ENCODE assay signal across 1 cellular context in the genomic region with DNA sequence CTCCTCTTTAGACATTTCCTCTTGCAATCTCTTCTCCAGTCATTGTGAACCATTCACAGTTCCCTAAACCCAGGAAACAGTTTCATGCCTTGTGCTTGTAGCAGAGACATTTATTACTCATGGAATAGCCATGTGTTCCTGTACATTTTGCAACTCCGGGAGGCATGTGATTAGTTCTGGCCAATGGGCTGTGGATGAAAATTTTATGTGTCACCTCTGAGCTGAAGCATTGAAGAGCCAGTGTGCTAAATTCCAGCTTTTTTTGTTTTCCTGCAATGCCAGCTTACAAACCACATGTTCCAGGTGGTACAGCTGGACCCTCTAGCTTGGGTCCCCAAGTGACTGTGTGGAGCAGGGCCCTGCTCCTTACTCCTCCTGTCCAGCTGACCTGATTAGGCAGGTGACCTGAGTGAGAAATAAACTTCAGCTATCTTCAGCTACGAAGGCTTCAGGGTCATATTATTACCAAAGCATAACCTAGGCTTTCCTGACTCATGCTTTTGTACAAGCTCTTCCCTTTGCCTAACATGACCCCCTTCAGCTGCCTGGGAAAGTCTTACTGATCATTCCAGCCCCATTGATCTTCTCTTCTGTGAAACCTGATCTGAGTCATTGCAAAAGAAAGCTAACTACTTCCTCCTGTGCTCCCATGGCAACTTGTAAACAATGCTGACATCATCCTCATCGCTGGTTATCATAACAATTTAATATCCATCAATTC.
A peak's percentile ranks its signal among the peaks of the same experiment; 100 is the strongest.
TF ChIP-seq lines count a peak whose summit lies in the region.

No MANE protein-coding gene starts in this region.

TF ChIP-seq in HepG2, 621 proteins besides CTCF, POLR2A, EP300 and RAD21 (continued from another document and continues in another):
- TF ChIP-seq, protein P1, sequence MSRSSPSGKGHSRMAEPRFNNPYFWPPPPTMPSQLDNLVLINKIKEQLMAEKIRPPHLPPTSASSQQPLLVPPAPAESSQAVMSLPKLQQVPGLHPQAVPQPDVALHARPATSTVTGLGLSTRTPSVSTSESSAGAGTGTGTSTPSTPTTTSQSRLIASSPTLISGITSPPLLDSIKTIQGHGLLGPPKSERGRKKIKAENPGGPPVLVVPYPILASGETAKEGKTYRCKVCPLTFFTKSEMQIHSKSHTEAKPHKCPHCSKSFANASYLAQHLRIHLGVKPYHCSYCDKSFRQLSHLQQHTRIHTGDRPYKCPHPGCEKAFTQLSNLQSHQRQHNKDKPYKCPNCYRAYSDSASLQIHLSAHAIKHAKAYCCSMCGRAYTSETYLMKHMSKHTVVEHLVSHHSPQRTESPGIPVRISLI (CRISPR knock-in tag; IDR thresholded peaks at IDR 0.05; ENCODE audit: borderline replicate concordance): no peak
- TF ChIP-seq ATM (IDR thresholded peaks at IDR 0.05; ENCODE audit: borderline replicate concordance) (no peak), ZEB1 (IDR thresholded peaks at IDR 0.05; ENCODE audit: insufficient replicate concordance, low read depth) (no peak), ZNF484 (CRISPR knock-in tag; IDR thresholded peaks at IDR 0.05; ENCODE audit: borderline replicate concordance, low read depth) (no peak), DMAP1 (CRISPR knock-in tag; IDR thresholded peaks at IDR 0.05) (no peak), NFE2L2 (IDR thresholded peaks at IDR 0.05; ENCODE audit: low read length) (peak; percentile 72; the same call in 1 of the 2 replicates), ZNF713 (CRISPR knock-in tag; IDR thresholded peaks at IDR 0.05) (no peak), ZFP82 (CRISPR knock-in tag; IDR thresholded peaks at IDR 0.05; ENCODE audit: borderline replicate concordance) (no peak), RXRB (CRISPR knock-in tag; IDR thresholded peaks at IDR 0.05; ENCODE audit: borderline replicate concordance) (peak; percentile 99), FOXP1 (IDR thresholded peaks at IDR 0.05) (peak; percentile 20; the same call in 1 of the 2 replicates), FOXP1 (CRISPR knock-in tag; IDR thresholded peaks at IDR 0.05) (peak; percentile 69), SCMH1 (CRISPR knock-in tag; IDR thresholded peaks at IDR 0.05; ENCODE audit: borderline replicate concordance) (no peak), TEAD2 (CRISPR knock-in tag; IDR thresholded peaks at IDR 0.05) (no peak), ZSCAN20 (CRISPR knock-in tag; IDR thresholded peaks at IDR 0.05; ENCODE audit: borderline replicate concordance) (no peak), ZBTB42 (CRISPR knock-in tag; IDR thresholded peaks at IDR 0.05) (no peak), PLRG1 (conservative IDR thresholded peaks at IDR 0.05) (no peak), NFIC (IDR thresholded peaks at IDR 0.05; ENCODE audit: low read length) (peak; percentile 91; the same call in 1 of the 2 replicates), MAZ (IDR thresholded peaks at IDR 0.05; ENCODE audit: borderline replicate concordance, low read depth, low read length) (no peak), MAZ (CRISPR knock-in tag; IDR thresholded peaks at IDR 0.05; ENCODE audit: low read depth) (no peak; the same call in 1 of the 2 replicates), SYNCRIP (IDR thresholded peaks at IDR 0.05; ENCODE audit: insufficient read depth, low read depth, low read length) (no peak), ZNF761 (CRISPR knock-in tag; conservative IDR thresholded peaks at IDR 0.05) (no peak), NCOA5 (CRISPR knock-in tag; IDR thresholded peaks at IDR 0.05) (no peak), MBD4 (IDR thresholded peaks at IDR 0.05; ENCODE audit: borderline replicate concordance, low read length) (peak; percentile 74; the same call in 1 of the 2 replicates), POGZ (CRISPR knock-in tag; IDR thresholded peaks at IDR 0.05) (peak; percentile 67), ZNF768 (CRISPR knock-in tag; IDR thresholded peaks at IDR 0.05) (no peak), SP5 (CRISPR knock-in tag; IDR thresholded peaks at IDR 0.05; ENCODE audit: borderline replicate concordance, low read depth) (peak; percentile 55; the same call in 1 of the 2 replicates), ZNF256 (CRISPR knock-in tag; conservative IDR thresholded peaks at IDR 0.05) (no peak), ZNF33A (CRISPR knock-in tag; IDR thresholded peaks at IDR 0.05; ENCODE audit: borderline replicate concordance) (no peak), HDAC2 (CRISPR knock-in tag; IDR thresholded peaks at IDR 0.05) (peak; percentile 87), ZNF12 (CRISPR knock-in tag; IDR thresholded peaks at IDR 0.05) (no peak), NCOA1 (CRISPR knock-in tag; IDR thresholded peaks at IDR 0.05) (peak; percentile 91; the same call in 1 of the 2 replicates), ZNF7 (CRISPR knock-in tag; IDR thresholded peaks at IDR 0.05) (no peak), ZNF350 (CRISPR knock-in tag; IDR thresholded peaks at IDR 0.05; ENCODE audit: borderline replicate concordance, low read depth) (peak; percentile 68)
- TF ChIP-seq, protein P2, sequence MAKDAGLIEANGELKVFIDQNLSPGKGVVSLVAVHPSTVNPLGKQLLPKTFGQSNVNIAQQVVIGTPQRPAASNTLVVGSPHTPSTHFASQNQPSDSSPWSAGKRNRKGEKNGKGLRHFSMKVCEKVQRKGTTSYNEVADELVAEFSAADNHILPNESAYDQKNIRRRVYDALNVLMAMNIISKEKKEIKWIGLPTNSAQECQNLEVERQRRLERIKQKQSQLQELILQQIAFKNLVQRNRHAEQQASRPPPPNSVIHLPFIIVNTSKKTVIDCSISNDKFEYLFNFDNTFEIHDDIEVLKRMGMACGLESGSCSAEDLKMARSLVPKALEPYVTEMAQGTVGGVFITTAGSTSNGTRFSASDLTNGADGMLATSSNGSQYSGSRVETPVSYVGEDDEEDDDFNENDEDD (CRISPR knock-in tag; IDR thresholded peaks at IDR 0.05; ENCODE audit: borderline replicate concordance): no peak; the same call in 1 of the 2 replicates
- TF ChIP-seq, protein P3, sequence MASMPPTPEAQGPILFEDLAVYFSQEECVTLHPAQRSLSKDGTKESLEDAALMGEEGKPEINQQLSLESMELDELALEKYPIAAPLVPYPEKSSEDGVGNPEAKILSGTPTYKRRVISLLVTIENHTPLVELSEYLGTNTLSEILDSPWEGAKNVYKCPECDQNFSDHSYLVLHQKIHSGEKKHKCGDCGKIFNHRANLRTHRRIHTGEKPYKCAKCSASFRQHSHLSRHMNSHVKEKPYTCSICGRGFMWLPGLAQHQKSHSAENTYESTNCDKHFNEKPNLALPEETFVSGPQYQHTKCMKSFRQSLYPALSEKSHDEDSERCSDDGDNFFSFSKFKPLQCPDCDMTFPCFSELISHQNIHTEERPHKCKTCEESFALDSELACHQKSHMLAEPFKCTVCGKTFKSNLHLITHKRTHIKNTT (CRISPR knock-in tag; IDR thresholded peaks at IDR 0.05): no peak
- TF ChIP-seq, protein P4, sequence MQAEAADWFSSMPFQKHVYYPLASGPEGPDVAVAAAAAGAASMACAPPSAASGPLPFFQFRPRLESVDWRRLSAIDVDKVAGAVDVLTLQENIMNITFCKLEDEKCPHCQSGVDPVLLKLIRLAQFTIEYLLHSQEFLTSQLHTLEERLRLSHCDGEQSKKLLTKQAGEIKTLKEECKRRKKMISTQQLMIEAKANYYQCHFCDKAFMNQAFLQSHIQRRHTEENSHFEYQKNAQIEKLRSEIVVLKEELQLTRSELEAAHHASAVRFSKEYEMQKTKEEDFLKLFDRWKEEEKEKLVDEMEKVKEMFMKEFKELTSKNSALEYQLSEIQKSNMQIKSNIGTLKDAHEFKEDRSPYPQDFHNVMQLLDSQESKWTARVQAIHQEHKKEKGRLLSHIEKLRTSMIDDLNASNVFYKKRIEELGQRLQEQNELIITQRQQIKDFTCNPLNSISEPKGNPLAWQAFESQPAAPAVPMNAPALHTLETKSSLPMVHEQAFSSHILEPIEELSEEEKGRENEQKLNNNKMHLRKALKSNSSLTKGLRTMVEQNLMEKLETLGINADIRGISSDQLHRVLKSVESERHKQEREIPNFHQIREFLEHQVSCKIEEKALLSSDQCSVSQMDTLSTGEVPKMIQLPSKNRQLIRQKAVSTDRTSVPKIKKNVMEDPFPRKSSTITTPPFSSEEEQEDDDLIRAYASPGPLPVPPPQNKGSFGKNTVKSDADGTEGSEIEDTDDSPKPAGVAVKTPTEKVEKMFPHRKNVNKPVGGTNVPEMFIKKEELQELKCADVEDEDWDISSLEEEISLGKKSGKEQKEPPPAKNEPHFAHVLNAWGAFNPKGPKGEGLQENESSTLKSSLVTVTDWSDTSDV (CRISPR knock-in tag; IDR thresholded peaks at IDR 0.05): no peak
- TF ChIP-seq, protein P5, sequence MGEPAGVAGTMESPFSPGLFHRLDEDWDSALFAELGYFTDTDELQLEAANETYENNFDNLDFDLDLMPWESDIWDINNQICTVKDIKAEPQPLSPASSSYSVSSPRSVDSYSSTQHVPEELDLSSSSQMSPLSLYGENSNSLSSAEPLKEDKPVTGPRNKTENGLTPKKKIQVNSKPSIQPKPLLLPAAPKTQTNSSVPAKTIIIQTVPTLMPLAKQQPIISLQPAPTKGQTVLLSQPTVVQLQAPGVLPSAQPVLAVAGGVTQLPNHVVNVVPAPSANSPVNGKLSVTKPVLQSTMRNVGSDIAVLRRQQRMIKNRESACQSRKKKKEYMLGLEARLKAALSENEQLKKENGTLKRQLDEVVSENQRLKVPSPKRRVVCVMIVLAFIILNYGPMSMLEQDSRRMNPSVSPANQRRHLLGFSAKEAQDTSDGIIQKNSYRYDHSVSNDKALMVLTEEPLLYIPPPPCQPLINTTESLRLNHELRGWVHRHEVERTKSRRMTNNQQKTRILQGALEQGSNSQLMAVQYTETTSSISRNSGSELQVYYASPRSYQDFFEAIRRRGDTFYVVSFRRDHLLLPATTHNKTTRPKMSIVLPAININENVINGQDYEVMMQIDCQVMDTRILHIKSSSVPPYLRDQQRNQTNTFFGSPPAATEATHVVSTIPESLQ (CRISPR knock-in tag; conservative IDR thresholded peaks at IDR 0.05): no peak
- TF ChIP-seq, protein P6, sequence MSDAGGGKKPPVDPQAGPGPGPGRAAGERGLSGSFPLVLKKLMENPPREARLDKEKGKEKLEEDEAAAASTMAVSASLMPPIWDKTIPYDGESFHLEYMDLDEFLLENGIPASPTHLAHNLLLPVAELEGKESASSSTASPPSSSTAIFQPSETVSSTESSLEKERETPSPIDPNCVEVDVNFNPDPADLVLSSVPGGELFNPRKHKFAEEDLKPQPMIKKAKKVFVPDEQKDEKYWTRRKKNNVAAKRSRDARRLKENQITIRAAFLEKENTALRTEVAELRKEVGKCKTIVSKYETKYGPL (CRISPR knock-in tag; IDR thresholded peaks at IDR 0.05): no peak
- TF ChIP-seq, protein P7, sequence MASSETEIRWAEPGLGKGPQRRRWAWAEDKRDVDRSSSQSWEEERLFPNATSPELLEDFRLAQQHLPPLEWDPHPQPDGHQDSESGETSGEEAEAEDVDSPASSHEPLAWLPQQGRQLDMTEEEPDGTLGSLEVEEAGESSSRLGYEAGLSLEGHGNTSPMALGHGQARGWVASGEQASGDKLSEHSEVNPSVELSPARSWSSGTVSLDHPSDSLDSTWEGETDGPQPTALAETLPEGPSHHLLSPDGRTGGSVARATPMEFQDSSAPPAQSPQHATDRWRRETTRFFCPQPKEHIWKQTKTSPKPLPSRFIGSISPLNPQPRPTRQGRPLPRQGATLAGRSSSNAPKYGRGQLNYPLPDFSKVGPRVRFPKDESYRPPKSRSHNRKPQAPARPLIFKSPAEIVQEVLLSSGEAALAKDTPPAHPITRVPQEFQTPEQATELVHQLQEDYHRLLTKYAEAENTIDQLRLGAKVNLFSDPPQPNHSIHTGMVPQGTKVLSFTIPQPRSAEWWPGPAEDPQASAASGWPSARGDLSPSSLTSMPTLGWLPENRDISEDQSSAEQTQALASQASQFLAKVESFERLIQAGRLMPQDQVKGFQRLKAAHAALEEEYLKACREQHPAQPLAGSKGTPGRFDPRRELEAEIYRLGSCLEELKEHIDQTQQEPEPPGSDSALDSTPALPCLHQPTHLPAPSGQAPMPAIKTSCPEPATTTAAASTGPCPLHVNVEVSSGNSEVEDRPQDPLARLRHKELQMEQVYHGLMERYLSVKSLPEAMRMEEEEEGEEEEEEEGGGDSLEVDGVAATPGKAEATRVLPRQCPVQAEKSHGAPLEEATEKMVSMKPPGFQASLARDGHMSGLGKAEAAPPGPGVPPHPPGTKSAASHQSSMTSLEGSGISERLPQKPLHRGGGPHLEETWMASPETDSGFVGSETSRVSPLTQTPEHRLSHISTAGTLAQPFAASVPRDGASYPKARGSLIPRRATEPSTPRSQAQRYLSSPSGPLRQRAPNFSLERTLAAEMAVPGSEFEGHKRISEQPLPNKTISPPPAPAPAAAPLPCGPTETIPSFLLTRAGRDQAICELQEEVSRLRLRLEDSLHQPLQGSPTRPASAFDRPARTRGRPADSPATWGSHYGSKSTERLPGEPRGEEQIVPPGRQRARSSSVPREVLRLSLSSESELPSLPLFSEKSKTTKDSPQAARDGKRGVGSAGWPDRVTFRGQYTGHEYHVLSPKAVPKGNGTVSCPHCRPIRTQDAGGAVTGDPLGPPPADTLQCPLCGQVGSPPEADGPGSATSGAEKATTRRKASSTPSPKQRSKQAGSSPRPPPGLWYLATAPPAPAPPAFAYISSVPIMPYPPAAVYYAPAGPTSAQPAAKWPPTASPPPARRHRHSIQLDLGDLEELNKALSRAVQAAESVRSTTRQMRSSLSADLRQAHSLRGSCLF (CRISPR knock-in tag; IDR thresholded peaks at IDR 0.05; ENCODE audit: borderline replicate concordance): no peak
- TF ChIP-seq, protein P8, sequence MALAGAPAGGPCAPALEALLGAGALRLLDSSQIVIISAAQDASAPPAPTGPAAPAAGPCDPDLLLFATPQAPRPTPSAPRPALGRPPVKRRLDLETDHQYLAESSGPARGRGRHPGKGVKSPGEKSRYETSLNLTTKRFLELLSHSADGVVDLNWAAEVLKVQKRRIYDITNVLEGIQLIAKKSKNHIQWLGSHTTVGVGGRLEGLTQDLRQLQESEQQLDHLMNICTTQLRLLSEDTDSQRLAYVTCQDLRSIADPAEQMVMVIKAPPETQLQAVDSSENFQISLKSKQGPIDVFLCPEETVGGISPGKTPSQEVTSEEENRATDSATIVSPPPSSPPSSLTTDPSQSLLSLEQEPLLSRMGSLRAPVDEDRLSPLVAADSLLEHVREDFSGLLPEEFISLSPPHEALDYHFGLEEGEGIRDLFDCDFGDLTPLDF (CRISPR knock-in tag; IDR thresholded peaks at IDR 0.05): no peak
- TF ChIP-seq, protein P9, sequence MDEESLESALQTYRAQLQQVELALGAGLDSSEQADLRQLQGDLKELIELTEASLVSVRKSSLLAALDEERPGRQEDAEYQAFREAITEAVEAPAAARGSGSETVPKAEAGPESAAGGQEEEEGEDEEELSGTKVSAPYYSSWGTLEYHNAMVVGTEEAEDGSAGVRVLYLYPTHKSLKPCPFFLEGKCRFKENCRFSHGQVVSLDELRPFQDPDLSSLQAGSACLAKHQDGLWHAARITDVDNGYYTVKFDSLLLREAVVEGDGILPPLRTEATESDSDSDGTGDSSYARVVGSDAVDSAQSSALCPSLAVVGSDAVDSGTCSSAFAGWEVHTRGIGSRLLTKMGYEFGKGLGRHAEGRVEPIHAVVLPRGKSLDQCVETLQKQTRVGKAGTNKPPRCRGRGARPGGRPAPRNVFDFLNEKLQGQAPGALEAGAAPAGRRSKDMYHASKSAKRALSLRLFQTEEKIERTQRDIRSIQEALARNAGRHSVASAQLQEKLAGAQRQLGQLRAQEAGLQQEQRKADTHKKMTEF (CRISPR knock-in tag; IDR thresholded peaks at IDR 0.05): peak; percentile 88
- TF ChIP-seq, protein P10, sequence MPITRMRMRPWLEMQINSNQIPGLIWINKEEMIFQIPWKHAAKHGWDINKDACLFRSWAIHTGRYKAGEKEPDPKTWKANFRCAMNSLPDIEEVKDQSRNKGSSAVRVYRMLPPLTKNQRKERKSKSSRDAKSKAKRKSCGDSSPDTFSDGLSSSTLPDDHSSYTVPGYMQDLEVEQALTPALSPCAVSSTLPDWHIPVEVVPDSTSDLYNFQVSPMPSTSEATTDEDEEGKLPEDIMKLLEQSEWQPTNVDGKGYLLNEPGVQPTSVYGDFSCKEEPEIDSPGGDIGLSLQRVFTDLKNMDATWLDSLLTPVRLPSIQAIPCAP (CRISPR knock-in tag; IDR thresholded peaks at IDR 0.05; ENCODE audit: low read depth): no peak
